ENCODE assay signal across 13 cellular contexts in the genomic region with DNA sequence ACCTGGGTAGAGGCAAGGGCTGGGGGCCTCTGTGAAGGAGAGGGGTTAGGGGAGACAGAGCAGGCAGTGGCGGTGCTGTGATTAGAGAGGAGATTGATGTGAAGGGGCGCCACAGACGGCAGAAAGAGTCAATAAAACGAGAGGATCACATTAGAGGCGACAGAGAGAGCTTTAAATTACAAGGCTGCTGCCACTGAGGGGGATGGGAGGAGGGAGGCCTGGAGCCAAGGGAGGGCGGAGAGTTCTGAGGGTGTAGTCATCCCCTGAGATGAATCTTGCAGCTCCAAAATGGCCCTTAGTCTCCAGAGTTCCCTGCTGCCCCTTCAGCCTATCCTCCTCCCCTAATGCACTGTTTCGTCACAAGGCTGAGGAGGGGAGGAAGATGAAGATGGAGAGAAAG. TPM values are rescaled to one million over a fixed set of nuclear protein-coding genes. Genes with fewer than 3 reads are reported as not detected.
DNase-seq lines count a peak whose midpoint lies in the region; ATAC-seq, FAIRE-seq and TF ChIP-seq lines count a peak whose summit lies in the region.
"Had no signal": no experiment of that assay in that cellular context is flagged by ENCODE, and none has a peak within 500 bp of the region (broad histone marks: within the 10 kb centered on the region; RNA-seq: fewer than 3 reads in every experiment).

No MANE protein-coding gene starts in this region.

- no peaks in the 10 kb centered on the region for H4K20me1 ChIP-seq in H1 (replicated peaks in 1 of 2; ENCODE audit: control insufficient read depth in 1 of 2, insufficient read depth in 2 of 2, low read length in 2 of 2)

- TF ChIP-seq EP300 in H1 (IDR thresholded peaks at IDR 0.05; ENCODE audit: borderline replicate concordance in 1 of 2, low read depth in 2 of 2, low read length in 2 of 2): no peak

- H3K27me3 Mint-ChIP-seq in T-cell: peaks cover 0 to 6% of the 10 kb centered on the region in 2 donors
- H3K27me3 Mint-ChIP-seq: activated CD4-positive, alpha-beta T cell treated with anti-CD3 and anti-CD28 coated beads for 36 hours had no signal

- POLR2A ChIA-PET in H1 (lab: Charles Lee; ENCODE audit: partially characterized antibody) (interaction anchor here (0.7 to 52.7 kb wide), 10 partner anchors 9 to 567 kb away, joined by 3 to 1523 read pairs (median 4); a partner anchor contains a TSS), T-cell (lab: Charles Lee) (no interaction called here)

- H3K9ac ChIP-seq in ES-I3 (ENCODE audit: low read depth, low read length) (peak overlapping the region; percentile 82), H1 (replicated peaks in 1 of 4; ENCODE audit: extremely low read depth in 1 of 4, low read depth in 3 of 4, low read length in 3 of 4) (peak overlapping the region in 3 of 4 experiments; percentile 92 to 94 (median 93); a peak in 6 of 7 replicates)

- peak overlapping the region; percentile 69 for H3K56ac ChIP-seq in H1 (replicated peaks; ENCODE audit: insufficient read length, low read depth, low read length)

- H3K9me3 Mint-ChIP-seq in T-cell: no peaks in the 10 kb centered on the region

- H3K14ac ChIP-seq in H1 (ENCODE audit: insufficient read length): peak overlapping the region; percentile 10

- peaks cover 6% of the 10 kb centered on the region for H3K79me1 ChIP-seq in H1 (ENCODE audit: low read depth, low read length)

- peak overlapping the region; percentile 53 to 72 (median 62) for H3K4me3 ChIP-seq in H1 (ENCODE audit: extremely low read depth in 1 of 4, insufficient read depth in 2 of 4, low read depth in 3 of 4, low read length in 4 of 4)
- H3K4me3 ChIP-seq in tibial artery: no peak overlapping the region
- H3K4me3 ChIP-seq: adrenal gland, sigmoid colon had no signal

- peak overlapping the region; percentile 77 for H2BK12ac ChIP-seq in H1 (ENCODE audit: low read depth, low read length)

- H3K27ac ChIP-seq in H1 (ENCODE audit: low read depth, low read length): peak overlapping the region; percentile 97
- H3K27ac ChIP-seq in tibial artery: no peak overlapping the region
- H3K27ac ChIP-seq: sigmoid colon had no signal

- TF ChIP-seq POLR2A in H1 (IDR thresholded peaks at IDR 0.05; ENCODE audit: control extremely low read depth in 1 of 2, low read depth in 2 of 2, low read length in 2 of 2): no peak; a peak in 1 of 3 replicates

- ATAC-seq in GM19035 (IDR thresholded peaks at IDR 0.05; ENCODE audit: unreplicated experiment) (no peak), T-cell (replicated peaks in 1 of 4) (no peak), HG02885 (IDR thresholded peaks at IDR 0.05; ENCODE audit: poor library complexity, unreplicated experiment) (no peak)

- H4K91ac ChIP-seq in H1 (replicated peaks; ENCODE audit: insufficient read length, low read length): peak overlapping the region; percentile 86

- H2AK5ac ChIP-seq in H1 (ENCODE audit: low read depth, low read length): peak overlapping the region; percentile 66

- DNase-seq in NCI-H2227 (lab: John Stamatoyannopoulos, UW; ENCODE audit: unreplicated experiment) (peak; percentile 87), H1 (ENCODE audit: low read depth in 1 of 2, low spot score in 2 of 2) (peak in 1 of 2 experiments; percentile 65), midbrain (lab: John Stamatoyannopoulos, UW) (peak; percentile 22), tibial artery (no peak), T-cell (no peak)
- DNase-seq: sigmoid colon had no signal

- WGBS in H1 (ENCODE audit: extremely low coverage in 1 of 2, insufficient coverage in 1 of 2, insufficient read length in 1 of 2, insufficient replicate concordance in 2 of 2, low coverage in 1 of 2, low lambda C conversion rate in 2 of 2, missing lambda C conversion rate in 1 of 2), 2 experiments: 4% methylated on average over 7 of the region's 7 CpGs; no CpG with 5 or more reads in 1 of the 2 experiments

- intact Hi-C loops in tibial artery (cut with DNase I; ENCODE audit: low total_unique reads): no loop called here

- H2BK15ac ChIP-seq in H1 (ENCODE audit: low read length): peak overlapping the region; percentile 1; the same call in 1 of the 2 replicates

- no peak overlapping the region for H3K23ac ChIP-seq in H1 (ENCODE audit: insufficient read length)

- H2AFZ ChIP-seq in H1 (ENCODE audit: low read length): no peak overlapping the region

- peaks cover 17% of the 10 kb centered on the region for H3K23me2 ChIP-seq in H1 (ENCODE audit: low read depth, low read length)

- H3K4me3 Mint-ChIP-seq in T-cell: no peak overlapping the region
- H3K4me3 Mint-ChIP-seq: activated CD4-positive, alpha-beta T cell treated with anti-CD3 and anti-CD28 coated beads for 36 hours had no signal

- peak overlapping the region; percentile 96 for H2BK5ac ChIP-seq in H1 (ENCODE audit: low read depth, low read length)

- TF ChIP-seq CTCF in H1 (IDR thresholded peaks at IDR 0.05; ENCODE audit: control extremely low read depth in 1 of 3, insufficient read depth in 1 of 3, low read depth in 1 of 3, low read length in 3 of 3) (no peak), tibial artery (IDR thresholded peaks at IDR 0.05) (no peak)

- H3K36me3 ChIP-seq in ES-I3 (ENCODE audit: insufficient read depth, low read length) (peaks cover 6% of the 10 kb centered on the region; the same call in 1 of the 2 replicates), H1 (ENCODE audit: control insufficient read depth in 2 of 4, insufficient read depth in 4 of 4, low read length in 3 of 4) (peaks cover 4 to 23% (median 4%) of the 10 kb centered on the region in 4 experiments; a peak in 4 of 8 replicates), tibial artery (peaks cover 0 to 8% (median 0%) of the 10 kb centered on the region in 3 donors)
- H3K36me3 ChIP-seq: adrenal gland had no signal

- no peaks in the 10 kb centered on the region for H3K36me3 Mint-ChIP-seq in T-cell

- peaks cover 3 to 33% of the 10 kb centered on the region in 2 experiments; a peak in 2 of 4 replicates for H3K79me2 ChIP-seq in H1 (ENCODE audit: control insufficient read depth in 1 of 2, insufficient read depth in 2 of 2, low read length in 2 of 2)

- no peak overlapping the region for H3K27ac Mint-ChIP-seq in T-cell
- H3K27ac Mint-ChIP-seq: activated CD4-positive, alpha-beta T cell treated with anti-CD3 and anti-CD28 coated beads for 36 hours had no signal

- H2BK20ac ChIP-seq in H1 (ENCODE audit: low read length): peak overlapping the region; percentile 93; the same call in 1 of the 2 replicates

- CTCF ChIA-PET in H1 (lab: Charles Lee; ENCODE audit: partially characterized antibody): interaction anchor here (1.3 to 70.5 kb wide), 8 partner anchors 11 to 193 kb away, joined by 4 to 2092 read pairs (median 27); a partner anchor contains a TSS
- CTCF ChIA-PET in T-cell (lab: Charles Lee): interaction anchor here (0.5 to 2.2 kb wide), 6 partner anchors 21 to 60 kb away, joined by 3 to 11 read pairs (median 4); no protein-coding TSS in a partner anchor

- H3K18ac ChIP-seq in H1 (ENCODE audit: extremely low read depth, low read length): peak overlapping the region; percentile 97

- no peaks in the 10 kb centered on the region for H3K4me1 Mint-ChIP-seq in T-cell
- H3K4me1 Mint-ChIP-seq: activated CD4-positive, alpha-beta T cell treated with anti-CD3 and anti-CD28 coated beads for 36 hours had no signal

- no peak for TF ChIP-seq RAD21 in H1 (IDR thresholded peaks at IDR 0.05 in 1 of 2, conservative IDR thresholded peaks at IDR 0.05 in 1 of 2; ENCODE audit: low read depth in 2 of 2, low read length in 2 of 2)

- H3K9me3 ChIP-seq in ES-I3 (ENCODE audit: control insufficient read depth, insufficient read depth, low read length) (no peaks in the 10 kb centered on the region), H1 (ENCODE audit: insufficient read depth in 2 of 2, low read depth in 1 of 2, low read length in 1 of 2) (no peaks in the 10 kb centered on the region), tibial artery (no peaks in the 10 kb centered on the region)
- H3K9me3 ChIP-seq: adrenal gland, sigmoid colon had no signal

- peak overlapping the region; percentile 94 for H4K5ac ChIP-seq in H1 (ENCODE audit: insufficient read length, low read depth, low read length)

- no peaks in the 10 kb centered on the region for H3K27me3 ChIP-seq in H1 (replicated peaks in 1 of 4; ENCODE audit: control insufficient read depth in 3 of 4, extremely low read depth in 1 of 4, insufficient read depth in 3 of 4, low read length in 3 of 4)
- H3K27me3 ChIP-seq in tibial artery: no peaks in the 10 kb centered on the region
- H3K27me3 ChIP-seq: adrenal gland, sigmoid colon had no signal

- H3K4ac ChIP-seq in H1 (replicated peaks; ENCODE audit: insufficient read length, low read depth, low read length): peak overlapping the region; percentile 93

- peak; percentile 69 for FAIRE-seq in H1 (lab: Jason Lieb, UNC)
- FAIRE-seq: HTR-8/SVneo, RCC 7860 had no signal

- peak overlapping the region; percentile 82 for H2BK120ac ChIP-seq in H1 (replicated peaks; ENCODE audit: low read depth, low read length)

- peak overlapping the region; percentile 96 to 99 for H3K4me2 ChIP-seq in H1 (ENCODE audit: insufficient read depth in 1 of 2, low read depth in 2 of 2, low read length in 2 of 2)

- peak overlapping the region; percentile 90; the same call in 1 of the 2 replicates for H4K8ac ChIP-seq in H1 (ENCODE audit: extremely low read depth, insufficient read depth, low read length)

- peaks cover 27% of the 10 kb centered on the region for H3K4me1 ChIP-seq in ES-I3 (ENCODE audit: insufficient read depth, low read length)
- H3K4me1 ChIP-seq in H1 (replicated peaks in 1 of 4; ENCODE audit: control insufficient read depth in 3 of 4, insufficient read depth in 4 of 4, low read length in 3 of 4): peaks cover 7 to 22% (median 15%) of the 10 kb centered on the region in 4 experiments
- no peaks in the 10 kb centered on the region for H3K4me1 ChIP-seq in tibial artery

RNA-seq across cellular contexts. Expression of a gene that starts 12.8 kb away (rescaled TPM):
- 27.0 and 28.6 TPM in 2 replicates for total RNA-seq in H1 (2021; fragmentation: NEBNext Ultra II Directional; extraction: Animal tissue kit (Norgen Biotek cat#: 25700))
- 2.7 and 3.7 TPM in 2 replicates for polyA plus RNA-seq in H1 (2011; rRNA removed)
- 1.7 TPM for polyA plus RNA-seq in H1 (2011; cell fraction: cytosol; rRNA removed)
- 7.3 TPM for polyA plus RNA-seq in H1 (2011; cell fraction: nucleus; rRNA removed)
- 14.7 to 22.4 TPM (median 19.8 TPM) in 4 replicates for polyA plus RNA-seq in H1 (2012, experiment 1 of 2)
- 7.9 TPM for polyA plus RNA-seq in H1 (2012, experiment 2 of 2)
- 13.2 TPM for polyA plus RNA-seq in H1 (2013, experiment 1 of 2)
- polyA plus RNA-seq in H1 (2013, experiment 2 of 2): 12.1 TPM
- polyA minus RNA-seq in H1 (2011; rRNA and poly(A)+ RNA removed): 6.0 and 8.5 TPM in 2 replicates
- 15.5 TPM for polyA minus RNA-seq in H1 (2011; cell fraction: cytosol; rRNA and poly(A)+ RNA removed)
- polyA minus RNA-seq in H1 (2011; cell fraction: nucleus; rRNA and poly(A)+ RNA removed): 13.7 TPM
- 1 to 10 TPM in 1 of 5 donors, under 1 TPM in 4; 0.15 to 1.3 (median 0.44) TPM for total RNA-seq in T-cell

RNA-seq across cellular contexts. Expression of a gene that starts 17.3 kb away (rescaled TPM):
- 14.8 and 16.6 TPM in 2 replicates for total RNA-seq in H1 (2021; fragmentation: NEBNext Ultra II Directional; extraction: Animal tissue kit (Norgen Biotek cat#: 25700))
- 19.0 and 23.4 TPM in 2 replicates for polyA plus RNA-seq in H1 (2011; rRNA removed)
- 16.2 TPM for polyA plus RNA-seq in H1 (2011; cell fraction: cytosol; rRNA removed)
- 16.0 TPM for polyA plus RNA-seq in H1 (2011; cell fraction: nucleus; rRNA removed)
- 14.7 to 21.8 TPM (median 19.2 TPM) in 4 replicates for polyA plus RNA-seq in H1 (2012, experiment 1 of 2)
- polyA plus RNA-seq in H1 (2012, experiment 2 of 2): 25.1 TPM
- polyA plus RNA-seq in H1 (2013, experiment 1 of 2): 7.0 TPM
- 8.4 TPM for polyA plus RNA-seq in H1 (2013, experiment 2 of 2)
- 16.4 and 30.4 TPM in 2 replicates for polyA minus RNA-seq in H1 (2011; rRNA and poly(A)+ RNA removed)
- polyA minus RNA-seq in H1 (2011; cell fraction: cytosol; rRNA and poly(A)+ RNA removed): 6.2 TPM
- polyA minus RNA-seq in H1 (2011; cell fraction: nucleus; rRNA and poly(A)+ RNA removed): 14.0 TPM
- 10 to 100 TPM; 13.3 to 26.4 (median 20.5) TPM for total RNA-seq in T-cell

RNA-seq across cellular contexts. Expression of a gene that starts 28.8 kb away (rescaled TPM):
- 70.1 and 70.9 TPM in 2 replicates for total RNA-seq in H1 (2021; fragmentation: NEBNext Ultra II Directional; extraction: Animal tissue kit (Norgen Biotek cat#: 25700))
- 134 and 162 TPM in 2 replicates for polyA plus RNA-seq in H1 (2011; rRNA removed)
- 149 TPM for polyA plus RNA-seq in H1 (2011; cell fraction: cytosol; rRNA removed)
- polyA plus RNA-seq in H1 (2011; cell fraction: nucleus; rRNA removed): 1,259 TPM
- polyA plus RNA-seq in H1 (2012, experiment 1 of 2): 88.4 to 117 TPM (median 102 TPM) in 4 replicates
- polyA plus RNA-seq in H1 (2012, experiment 2 of 2): 65.4 TPM
- polyA plus RNA-seq in H1 (2013, experiment 1 of 2): 65.1 TPM
- 60.0 TPM for polyA plus RNA-seq in H1 (2013, experiment 2 of 2)
- polyA minus RNA-seq in H1 (2011; rRNA and poly(A)+ RNA removed): 116 and 124 TPM in 2 replicates
- 57.8 TPM for polyA minus RNA-seq in H1 (2011; cell fraction: cytosol; rRNA and poly(A)+ RNA removed)
- 206 TPM for polyA minus RNA-seq in H1 (2011; cell fraction: nucleus; rRNA and poly(A)+ RNA removed)
- total RNA-seq in T-cell: 100 to 1,000 TPM; 321 to 526 (median 484) TPM

RNA-seq across cellular contexts. Expression of a gene that starts 39.8 kb away (rescaled TPM):
- 46.4 and 46.7 TPM in 2 replicates for total RNA-seq in H1 (2021; fragmentation: NEBNext Ultra II Directional; extraction: Animal tissue kit (Norgen Biotek cat#: 25700))
- polyA plus RNA-seq in H1 (2011; rRNA removed): 23.9 and 35.0 TPM in 2 replicates
- 31.2 TPM for polyA plus RNA-seq in H1 (2011; cell fraction: cytosol; rRNA removed)
- 48.6 TPM for polyA plus RNA-seq in H1 (2011; cell fraction: nucleus; rRNA removed)
- polyA plus RNA-seq in H1 (2012, experiment 1 of 2): 20.3 to 33.0 TPM (median 27.2 TPM) in 4 replicates
- polyA plus RNA-seq in H1 (2012, experiment 2 of 2): 23.3 TPM
- 23.9 TPM for polyA plus RNA-seq in H1 (2013, experiment 1 of 2)
- 23.3 TPM for polyA plus RNA-seq in H1 (2013, experiment 2 of 2)
- polyA minus RNA-seq in H1 (2011; rRNA and poly(A)+ RNA removed): 11.2 and 13.2 TPM in 2 replicates
- 19.1 TPM for polyA minus RNA-seq in H1 (2011; cell fraction: cytosol; rRNA and poly(A)+ RNA removed)
- 24.3 TPM for polyA minus RNA-seq in H1 (2011; cell fraction: nucleus; rRNA and poly(A)+ RNA removed)
- under 1 TPM in 2 of 5 donors, not detected in 3; 0.10 to 0.13 TPM for total RNA-seq in T-cell
- total RNA-seq: activated CD4-positive, alpha-beta T cell treated with anti-CD3 and anti-CD28 coated beads for 36 hours had no signal

Comparison
In these comparisons a context has a peak if more than half of its experiments do, and no peak if none do; other contexts are left out.
1. DNase-seq: peak in NCI-H2227 (single experiment) and midbrain (single experiment); none in tibial artery (0 of 2) and T-cell (0 of 34).
2. H3K4me3 ChIP-seq: peak in H1 (4 of 4); none in tibial artery (0 of 2).
3. RNA of a gene that starts 12.8 kb away (total RNA-seq): 27.0 to 28.6 TPM in H1; 0.15 to 1.3 TPM in T-cell; every median in the first group is over 10 times any median in the second.